Comparison of ENCODE assay signal across 15 cellular contexts in the genomic region with DNA sequence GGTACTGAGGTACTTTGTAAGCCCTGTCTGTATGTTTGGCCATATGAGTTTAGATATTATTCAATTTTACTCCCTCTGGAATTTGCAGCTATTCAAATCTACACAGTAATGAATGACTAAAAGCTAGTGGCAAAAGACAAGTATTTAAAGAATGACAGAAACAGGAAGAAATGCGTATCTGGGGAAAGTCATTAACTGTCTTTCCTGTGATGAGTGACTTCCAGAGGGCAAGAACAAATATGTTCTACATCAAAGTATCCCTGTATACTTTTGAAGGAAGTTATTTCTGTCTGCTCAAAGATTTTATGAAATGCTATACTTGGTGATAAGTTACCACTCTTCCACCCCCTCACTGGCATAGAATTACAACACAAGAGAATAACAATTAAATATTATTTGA.
DNase-seq lines count a peak whose midpoint lies in the region; ATAC-seq, FAIRE-seq and TF ChIP-seq lines count a peak whose summit lies in the region.
"Had no signal": no experiment of that assay in that cellular context is flagged by ENCODE, and none has a peak within 500 bp of the region (broad histone marks: within the 10 kb centered on the region; RNA-seq: fewer than 3 reads in every experiment).

No MANE protein-coding gene starts in this region.

- H3K4me2 ChIP-seq in neural cell (ENCODE audit: low read length), result no peak overlapping the region

- TF ChIP-seq RAD21 in neural cell (conservative IDR thresholded peaks at IDR 0.05), result no peak

- ATAC-seq in GM21515 (IDR thresholded peaks at IDR 0.05; ENCODE audit: unreplicated experiment) (no peak), HG02885 (IDR thresholded peaks at IDR 0.05; ENCODE audit: poor library complexity, unreplicated experiment) (no peak)

- H3K9me2 ChIP-seq in neural cell (ENCODE audit: insufficient read depth, low read length), result no peaks in the 10 kb centered on the region

- DNase-seq in Daoy (ENCODE audit: low read depth), result peak; percentile 17
- peak; percentile 42 for DNase-seq in RCC 7860 (ENCODE audit: low spot score)
- DNase-seq in epithelial cell of esophagus (ENCODE audit: low read depth), result peak; percentile 66
- no peak for DNase-seq in H4 (ENCODE audit: low spot score)
- no peak for DNase-seq in pons (ENCODE audit: low spot score)
- DNase-seq: activated CD4-positive, CD25-positive, alpha-beta regulatory T cell; activated CD8-positive, alpha-beta memory T cell treated with anti-CD3 and anti-CD28 coated beads, Interleukin-2, amount 50 U/mL, for 48 hours; activated naive CD4-positive, alpha-beta T cell treated with anti-CD3 and anti-CD28 coated beads, Interleukin-2, amount 50 U/mL, for 16 hours; C1 segment of cervical spinal cord; NCI-H1417; NCI-H345 had no signal

- no peaks in the 10 kb centered on the region for H3K79me2 ChIP-seq in neural cell (replicated peaks; ENCODE audit: insufficient read depth, low read length)

- no peak for TF ChIP-seq CTCF in epithelial cell of esophagus (IDR thresholded peaks at IDR 0.05; ENCODE audit: insufficient read depth, low read depth, low read length, missing control alignments)
- no peak for TF ChIP-seq CTCF in neural cell (IDR thresholded peaks at IDR 0.05; ENCODE audit: poor library complexity, severe bottlenecking)

- no peaks in the 10 kb centered on the region for H3K9me3 ChIP-seq in neural cell (ENCODE audit: low read length)

- no peak overlapping the region for H2AFZ ChIP-seq in neural cell (ENCODE audit: low read depth, low read length)

- H3F3A ChIP-seq in neural cell (ENCODE audit: insufficient read depth, low read length, poor library complexity, severe bottlenecking), result no peaks in the 10 kb centered on the region

- H3K36me3 ChIP-seq in neural cell (ENCODE audit: insufficient read depth, low read length), result no peaks in the 10 kb centered on the region

- H3K27ac ChIP-seq in neural cell (ENCODE audit: low read length), result no peak overlapping the region

- no peaks in the 10 kb centered on the region for H3K27me3 ChIP-seq in neural cell (ENCODE audit: insufficient read depth, low read depth, low read length)

- TF ChIP-seq EP300 in neural cell (conservative IDR thresholded peaks at IDR 0.05; ENCODE audit: poor library complexity, severe bottlenecking), result peak; percentile 25

- no peaks in the 10 kb centered on the region for H4K20me1 ChIP-seq in neural cell (ENCODE audit: insufficient read depth)

- H3K4me3 ChIP-seq in epithelial cell of esophagus (ENCODE audit: low read length) (no peak overlapping the region), neural cell (ENCODE audit: low read length) (no peak overlapping the region)

- peak; percentile 29 for FAIRE-seq in RCC 7860 (lab: Jason Lieb, UNC)
- FAIRE-seq: endometrium had no signal

- H3K9ac ChIP-seq in neural cell (ENCODE audit: low read length), result no peak overlapping the region

TF ChIP-seq in neural cell, 6 proteins besides CTCF, POLR2A, EP300 and RAD21:
- TF ChIP-seq MXI1 (conservative IDR thresholded peaks at IDR 0.05; ENCODE audit: poor library complexity, severe bottlenecking) (no peak), SMC3 (conservative IDR thresholded peaks at IDR 0.05; ENCODE audit: poor library complexity) (no peak), TAF1 (IDR thresholded peaks at IDR 0.05; ENCODE audit: low read depth) (no peak), EZH2 (IDR thresholded peaks at IDR 0.05; ENCODE audit: borderline replicate concordance, insufficient read depth, low read length, poor library complexity, severe bottlenecking) (no peak), POLR2AphosphoS5 (IDR thresholded peaks at IDR 0.05) (no peak)
- TF ChIP-seq, protein P1, sequence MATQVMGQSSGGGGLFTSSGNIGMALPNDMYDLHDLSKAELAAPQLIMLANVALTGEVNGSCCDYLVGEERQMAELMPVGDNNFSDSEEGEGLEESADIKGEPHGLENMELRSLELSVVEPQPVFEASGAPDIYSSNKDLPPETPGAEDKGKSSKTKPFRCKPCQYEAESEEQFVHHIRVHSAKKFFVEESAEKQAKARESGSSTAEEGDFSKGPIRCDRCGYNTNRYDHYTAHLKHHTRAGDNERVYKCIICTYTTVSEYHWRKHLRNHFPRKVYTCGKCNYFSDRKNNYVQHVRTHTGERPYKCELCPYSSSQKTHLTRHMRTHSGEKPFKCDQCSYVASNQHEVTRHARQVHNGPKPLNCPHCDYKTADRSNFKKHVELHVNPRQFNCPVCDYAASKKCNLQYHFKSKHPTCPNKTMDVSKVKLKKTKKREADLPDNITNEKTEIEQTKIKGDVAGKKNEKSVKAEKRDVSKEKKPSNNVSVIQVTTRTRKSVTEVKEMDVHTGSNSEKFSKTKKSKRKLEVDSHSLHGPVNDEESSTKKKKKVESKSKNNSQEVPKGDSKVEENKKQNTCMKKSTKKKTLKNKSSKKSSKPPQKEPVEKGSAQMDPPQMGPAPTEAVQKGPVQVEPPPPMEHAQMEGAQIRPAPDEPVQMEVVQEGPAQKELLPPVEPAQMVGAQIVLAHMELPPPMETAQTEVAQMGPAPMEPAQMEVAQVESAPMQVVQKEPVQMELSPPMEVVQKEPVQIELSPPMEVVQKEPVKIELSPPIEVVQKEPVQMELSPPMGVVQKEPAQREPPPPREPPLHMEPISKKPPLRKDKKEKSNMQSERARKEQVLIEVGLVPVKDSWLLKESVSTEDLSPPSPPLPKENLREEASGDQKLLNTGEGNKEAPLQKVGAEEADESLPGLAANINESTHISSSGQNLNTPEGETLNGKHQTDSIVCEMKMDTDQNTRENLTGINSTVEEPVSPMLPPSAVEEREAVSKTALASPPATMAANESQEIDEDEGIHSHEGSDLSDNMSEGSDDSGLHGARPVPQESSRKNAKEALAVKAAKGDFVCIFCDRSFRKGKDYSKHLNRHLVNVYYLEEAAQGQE (IDR thresholded peaks at IDR 0.05; ENCODE audit: borderline replicate concordance), result no peak
TF ChIP-seq in neural cell: peak in this region for 0.

Comparison
In these comparisons a context has a peak if more than half of its experiments do, and no peak if none do; other contexts are left out.
1. DNase-seq: peak in Daoy (single experiment), RCC 7860 (single experiment) and epithelial cell of esophagus (single experiment); none in H4 (single experiment) and pons (single experiment).